In genomic region chr12:117440384-117440783, GRCh38 we compare ENCODE assay signal across 30 cellular contexts.
"Had no signal": no experiment of that assay in that cellular context is flagged by ENCODE, and none has a peak within 500 bp of the region (broad histone marks: within the 10 kb centered on the region; RNA-seq: fewer than 3 reads in every experiment).

No MANE protein-coding gene starts in this region.

- DNase-seq: kidney glomerular epithelial cell; left cardiac atrium; lower lobe of right lung; mammary epithelial cell; mesendoderm; naive B cell; natural killer cell; nephron progenitor cell; occipital lobe; small intestine; spleen; stimulated activated CD4-positive, alpha-beta T cell treated with anti-CD3 and anti-CD28 coated beads, Interleukin-4, amount 100 ng/mL, for 24 hours; stimulated activated naive CD4-positive, alpha-beta T cell; tibial artery; trophoblast cell; upper lobe of right lung; uterus had no signal

- H3K27ac ChIP-seq: hepatocyte, lower lobe of right lung, neural progenitor cell, neutrophil, parathyroid adenoma, right atrium auricular region, spleen, suprapubic skin, thoracic aorta, tibial artery, upper lobe of right lung, uterus had no signal

- H3K4me1 ChIP-seq: lower lobe of right lung, parathyroid adenoma, right atrium auricular region, spleen, tibial artery, upper lobe of right lung, uterus had no signal

- H3K4me1 Mint-ChIP-seq: mesothelial cell of epicardium; naive B cell; natural killer cell; neural progenitor cell; stimulated activated effector memory CD8-positive, alpha-beta T cell treated with anti-CD3 and anti-CD28 coated beads, Interleukin-12 subunit alpha, Interleukin-12 subunit beta, amount 100 ng/mL, for 72 hours had no signal

- H3K36me3 Mint-ChIP-seq: mesothelial cell of epicardium; naive B cell; natural killer cell; neural progenitor cell; stimulated activated effector memory CD8-positive, alpha-beta T cell treated with anti-CD3 and anti-CD28 coated beads, Interleukin-12 subunit alpha, Interleukin-12 subunit beta, amount 100 ng/mL, for 72 hours had no signal

- H3K9me3 Mint-ChIP-seq: mesothelial cell of epicardium; natural killer cell; nephron progenitor cell; neural progenitor cell; stimulated activated naive CD8-positive, alpha-beta T cell treated with anti-CD3 and anti-CD28 coated beads, Interleukin-15, Interleukin-2, amounts not matched to agents 100 ng/mL and 50 ng/mL, for 24 hours had no signal

- H3K9ac ChIP-seq: neural progenitor cell, parathyroid adenoma had no signal

- H3K9me3 ChIP-seq: lower lobe of right lung, neutrophil, right atrium auricular region, spleen, suprapubic skin, thoracic aorta, tibial artery, upper lobe of right lung, uterus had no signal

- H3K4me3 Mint-ChIP-seq: mesothelial cell of epicardium; naive B cell; natural killer cell; nephron progenitor cell; neural progenitor cell; stimulated activated effector memory CD8-positive, alpha-beta T cell treated with anti-CD3 and anti-CD28 coated beads, Interleukin-12 subunit alpha, Interleukin-12 subunit beta, amount 100 ng/mL, for 72 hours; stimulated activated naive CD8-positive, alpha-beta T cell treated with anti-CD3 and anti-CD28 coated beads, Interleukin-15, Interleukin-2, amounts not matched to agents 100 ng/mL and 50 ng/mL, for 24 hours had no signal

- H3K36me3 ChIP-seq: lower lobe of right lung, neural progenitor cell, neutrophil, right atrium auricular region, spleen, suprapubic skin, thoracic aorta, tibial artery, upper lobe of right lung, uterus had no signal

- H3K4me2 ChIP-seq: hepatocyte, neural progenitor cell had no signal

- H3K27me3 Mint-ChIP-seq: stimulated activated naive CD8-positive, alpha-beta T cell treated with anti-CD3 and anti-CD28 coated beads, Interleukin-15, Interleukin-2, amounts not matched to agents 100 ng/mL and 50 ng/mL, for 24 hours had no signal

- H3K27ac Mint-ChIP-seq: mesothelial cell of epicardium; naive B cell; natural killer cell; nephron progenitor cell; neural progenitor cell; stimulated activated effector memory CD8-positive, alpha-beta T cell treated with anti-CD3 and anti-CD28 coated beads, Interleukin-12 subunit alpha, Interleukin-12 subunit beta, amount 100 ng/mL, for 72 hours; stimulated activated naive CD8-positive, alpha-beta T cell treated with anti-CD3 and anti-CD28 coated beads, Interleukin-15, Interleukin-2, amounts not matched to agents 100 ng/mL and 50 ng/mL, for 24 hours had no signal

- H3K27me3 ChIP-seq: hepatocyte, neural progenitor cell, right atrium auricular region, upper lobe of right lung, uterus had no signal

- FAIRE-seq: keratinocyte, small intestine had no signal

- H3K4me3 ChIP-seq: hepatocyte, lower lobe of right lung, neural progenitor cell, right atrium auricular region, spleen, suprapubic skin, thoracic aorta, tibial artery, upper lobe of right lung, uterus had no signal

- ATAC-seq: left lobe of liver; natural killer cell; sciatic nerve; stimulated activated effector memory CD8-positive, alpha-beta T cell treated with anti-CD3 and anti-CD28 coated beads, Interleukin-12 subunit alpha, Interleukin-12 subunit beta, amount 100 ng/mL, for 72 hours; upper lobe of right lung had no signal

- H3K79me2 ChIP-seq: hepatocyte, parathyroid adenoma had no signal

- H2AFZ ChIP-seq: hepatocyte, parathyroid adenoma had no signal
